ENCODE assay signal across 8 cellular contexts in the genomic region with DNA sequence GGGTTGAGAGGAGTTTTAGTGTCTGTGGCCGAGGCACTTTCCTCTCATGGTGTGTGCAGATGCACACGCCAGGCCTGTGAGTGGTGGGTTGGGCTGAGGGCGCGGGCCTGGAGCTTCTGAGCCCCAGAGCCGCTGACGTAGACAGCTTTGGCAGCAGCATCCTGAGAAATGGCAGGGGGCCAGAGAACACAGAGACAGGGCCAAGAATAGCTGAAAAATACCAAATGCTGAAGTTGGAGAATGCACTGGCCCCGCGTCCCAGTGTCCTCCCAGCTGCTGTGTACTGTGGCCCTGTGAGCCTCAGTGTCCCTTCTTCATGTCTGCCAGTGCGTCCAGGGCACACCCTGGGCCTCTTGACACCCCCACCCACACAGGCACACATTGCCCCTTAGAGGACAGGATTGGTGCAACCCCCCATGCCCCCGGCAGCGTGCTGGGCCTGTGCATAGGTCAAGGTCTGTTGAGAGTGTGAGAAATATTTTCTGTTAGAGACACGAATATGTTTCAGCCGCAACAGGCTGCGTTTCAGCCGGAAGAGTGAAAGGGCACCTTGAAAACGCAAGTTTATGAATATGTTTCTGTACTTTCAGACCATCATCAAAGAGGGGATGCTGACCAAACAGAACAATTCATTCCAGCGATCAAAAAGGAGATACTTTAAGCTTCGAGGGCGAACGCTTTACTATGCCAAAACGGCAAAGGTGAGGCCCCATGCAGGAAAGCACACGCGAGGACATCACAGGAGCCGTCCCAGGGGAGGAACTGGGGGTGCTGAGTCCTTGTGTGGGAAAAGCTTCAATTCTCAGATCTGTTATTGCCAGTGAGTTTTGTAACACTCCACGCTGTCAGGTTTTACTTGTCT. TPM values are rescaled to one million over a fixed set of nuclear protein-coding genes. Genes with fewer than 3 reads are reported as not detected.
DNase-seq lines count a peak whose midpoint lies in the region; ATAC-seq and TF ChIP-seq lines count a peak whose summit lies in the region.

No MANE protein-coding gene starts in this region.

- WGBS in esophagus, 2 donors, result 43 to 44% methylated on average over 25 of the region's 25 CpGs

- intact Hi-C loops in activated CD4-positive, alpha-beta memory T cell treated with anti-CD3 and anti-CD28 coated beads for 36 hours (cut with micrococcal nuclease), result no loop called here

- H3K4me1 ChIP-seq in esophagus (ENCODE audit: control insufficient read depth in 2 of 2, insufficient read depth in 2 of 2, low read length in 1 of 2), result peaks cover 9 to 12% of the 10 kb centered on the region in 2 donors

- POLR2A ChIA-PET in AG04450 (lab: Yijun Ruan, JAX), result interaction anchor here (0.6 to 1.0 kb wide), 3 partner anchors 14 to 35 kb away, joined by 3 to 4 read pairs (median 4); no protein-coding TSS in a partner anchor
- POLR2A ChIA-PET in naive thymus-derived CD8-positive, alpha-beta T cell (lab: Charles Lee), result interaction anchor here (0.6 to 7.0 kb wide), 9 partner anchors 8 to 120 kb away, joined by 3 to 49 read pairs (median 3); no protein-coding TSS in a partner anchor
- POLR2A ChIA-PET in activated CD4-positive, alpha-beta memory T cell treated with anti-CD3 and anti-CD28 coated beads for 36 hours (lab: Charles Lee), result no interaction called here

- H3K4me1 Mint-ChIP-seq in naive thymus-derived CD8-positive, alpha-beta T cell, result peaks cover 44 to 82% (median 72%) of the 10 kb centered on the region in 4 donors
- peaks cover 36% of the 10 kb centered on the region for H3K4me1 Mint-ChIP-seq in activated CD4-positive, alpha-beta memory T cell treated with anti-CD3 and anti-CD28 coated beads for 36 hours (ENCODE audit: low read depth)

- H3K9me3 ChIP-seq in AG04450 (ENCODE audit: control insufficient read depth, insufficient read depth, low read length) (no peaks in the 10 kb centered on the region), esophagus (ENCODE audit: control insufficient read depth in 2 of 2, insufficient read depth in 1 of 2, low read depth in 1 of 2, low read length in 1 of 2) (no peaks in the 10 kb centered on the region)

- no peak for TF ChIP-seq CTCF in AG04450 (IDR thresholded peaks at IDR 0.05; ENCODE audit: low read depth, low read length)

- peak; percentile 84 for DNase-seq in AG04450 (ENCODE audit: low read depth, low spot score)
- peak; percentile 39 for DNase-seq in NCI-H2029 treated with DMSO at 0.1 percent for 48 hours (lab: John Stamatoyannopoulos, UW)
- peak in 6 of 10 donors; percentile 26 to 77 (median 58) for DNase-seq in naive thymus-derived CD8-positive, alpha-beta T cell
- no peak for DNase-seq in activated CD4-positive, alpha-beta memory T cell treated with anti-CD3 and anti-CD28 coated beads for 36 hours
- no peak for DNase-seq in AML-193 (lab: John Stamatoyannopoulos, UW)
- DNase-seq in germinal center (ENCODE audit: low spot score), result no peak

- peak overlapping the region in 9 of 10 donors; percentile 2 to 88 (median 79) for H3K4me3 Mint-ChIP-seq in naive thymus-derived CD8-positive, alpha-beta T cell
- H3K4me3 Mint-ChIP-seq in activated CD4-positive, alpha-beta memory T cell treated with anti-CD3 and anti-CD28 coated beads for 36 hours, result no peak overlapping the region

- H3K36me3 ChIP-seq in esophagus (ENCODE audit: control insufficient read depth in 2 of 2, insufficient read depth in 2 of 2, low read length in 1 of 2), result peaks cover 0 to 2% of the 10 kb centered on the region in 2 donors

- H3K4me3 ChIP-seq in AG04450 (ENCODE audit: low read depth, low read length) (peak overlapping the region; percentile 42), esophagus (ENCODE audit: low read depth in 1 of 2, low read length in 2 of 2) (no peak overlapping the region)

- peak overlapping the region; percentile 89 to 96 (median 92) for H3K27ac Mint-ChIP-seq in naive thymus-derived CD8-positive, alpha-beta T cell
- no peak overlapping the region for H3K27ac Mint-ChIP-seq in activated CD4-positive, alpha-beta memory T cell treated with anti-CD3 and anti-CD28 coated beads for 36 hours

- H3K27ac ChIP-seq in AG04450 (ENCODE audit: low read depth, low read length), result peak overlapping the region; percentile 87
- peak overlapping the region; percentile 57 to 80 for H3K27ac ChIP-seq in esophagus (ENCODE audit: low read depth in 2 of 2, low read length in 1 of 2)

- peaks cover 0 to 51% (median 22%) of the 10 kb centered on the region in 3 donors for H3K36me3 Mint-ChIP-seq in naive thymus-derived CD8-positive, alpha-beta T cell
- H3K36me3 Mint-ChIP-seq in activated CD4-positive, alpha-beta memory T cell treated with anti-CD3 and anti-CD28 coated beads for 36 hours, result peaks cover 6% of the 10 kb centered on the region

- CTCF ChIA-PET in AG04450 (lab: Charles Lee), result interaction anchor here (0.7 to 2.4 kb wide), 7 partner anchors 17 to 1719 kb away, joined by 3 to 10 read pairs (median 5); partner anchors contain the start of gene DGKD
- CTCF ChIA-PET in activated CD4-positive, alpha-beta memory T cell treated with anti-CD3 and anti-CD28 coated beads for 36 hours (lab: Charles Lee), result interaction anchor here (1.7 kb wide), 1 partner anchor 55 kb away, joined by 4 read pairs; no protein-coding TSS in a partner anchor

- H3K27me3 ChIP-seq in AG04450 (ENCODE audit: control insufficient read depth, insufficient read depth, low read length) (no peaks in the 10 kb centered on the region), esophagus (ENCODE audit: control insufficient read depth in 1 of 2, insufficient read depth in 2 of 2, low read length in 2 of 2) (no peaks in the 10 kb centered on the region)

- peak; percentile 55 to 64 for ATAC-seq in naive thymus-derived CD8-positive, alpha-beta T cell
- ATAC-seq in HG03354 (IDR thresholded peaks at IDR 0.05; ENCODE audit: poor library complexity, severe bottlenecking, unreplicated experiment), result no peak

- no peaks in the 10 kb centered on the region for H3K9me3 Mint-ChIP-seq in naive thymus-derived CD8-positive, alpha-beta T cell
- no peaks in the 10 kb centered on the region for H3K9me3 Mint-ChIP-seq in activated CD4-positive, alpha-beta memory T cell treated with anti-CD3 and anti-CD28 coated beads for 36 hours

- no peaks in the 10 kb centered on the region for H3K27me3 Mint-ChIP-seq in naive thymus-derived CD8-positive, alpha-beta T cell
- H3K27me3 Mint-ChIP-seq in activated CD4-positive, alpha-beta memory T cell treated with anti-CD3 and anti-CD28 coated beads for 36 hours, result no peaks in the 10 kb centered on the region

RNA-seq across cellular contexts. Expression of gene DGKD, which starts 33.6 kb away (rescaled TPM):
- polyA plus RNA-seq in AG04450 (2011; rRNA removed), result 9.1 and 10.8 TPM in 2 replicates
- polyA minus RNA-seq in AG04450 (2011; rRNA and poly(A)+ RNA removed), result 25.9 and 34.3 TPM in 2 replicates
- 10 to 100 TPM in 1 of 2 donors, 1 to 10 TPM in 1; 3.3 to 15.4 TPM for polyA plus RNA-seq in esophagus
- 100 to 1,000 TPM; 300 to 315 TPM for total RNA-seq in naive thymus-derived CD8-positive, alpha-beta T cell
- polyA plus RNA-seq in naive thymus-derived CD8-positive, alpha-beta T cell, result 10 to 100 TPM; 29.3 to 44.5 (median 31.6) TPM
- 10 to 100 TPM; 44.2 to 46.4 TPM for total RNA-seq in activated CD4-positive, alpha-beta memory T cell treated with anti-CD3 and anti-CD28 coated beads for 36 hours

Comparison
In these comparisons a context has a peak if more than half of its experiments do, and no peak if none do; other contexts are left out.
1. DNase-seq: peak in AG04450 (single experiment), NCI-H2029 treated with DMSO at 0.1 percent for 48 hours (single experiment) and naive thymus-derived CD8-positive, alpha-beta T cell (6 of 10); none in activated CD4-positive, alpha-beta memory T cell treated with anti-CD3 and anti-CD28 coated beads for 36 hours (single experiment), AML-193 (0 of 2) and germinal center (single experiment).